Comparison of ENCODE assay signal across 20 cellular contexts in genomic region chr2:81093031-81093430, GRCh38.
DNase-seq lines count a peak whose midpoint lies in the region; ATAC-seq, FAIRE-seq and TF ChIP-seq lines count a peak whose summit lies in the region.
"Had no signal": no experiment of that assay in that cellular context is flagged by ENCODE, and none has a peak within 500 bp of the region (broad histone marks: within the 10 kb centered on the region; RNA-seq: fewer than 3 reads in every experiment).

No MANE protein-coding gene starts in this region.

- H3F3A ChIP-seq in neural progenitor cell (ENCODE audit: low read depth), result no peaks in the 10 kb centered on the region

- H3K4me3 ChIP-seq in SJCRH30 (no peak overlapping the region), neural progenitor cell (no peak overlapping the region), coronary artery (no peak overlapping the region)
- H3K4me3 ChIP-seq: A549 had no signal

- POLR2A ChIA-PET in WTC11 (lab: Charles Lee), result no interaction called here

- H2AFZ ChIP-seq in neural progenitor cell (replicated peaks), result peak overlapping the region; percentile 47

- H3K9ac ChIP-seq in neural progenitor cell, result no peak overlapping the region

- H3K27ac ChIP-seq in SJCRH30 (no peak overlapping the region), neural progenitor cell (no peak overlapping the region), coronary artery (no peak overlapping the region)
- H3K27ac ChIP-seq: A549 had no signal

- TF ChIP-seq CTCF in neural progenitor cell (IDR thresholded peaks at IDR 0.05), result no peak
- no peak for TF ChIP-seq CTCF in WTC11 (IDR thresholded peaks at IDR 0.05)
- TF ChIP-seq CTCF in coronary artery (IDR thresholded peaks at IDR 0.05), result no peak

- H3K9me3 ChIP-seq in SJCRH30 (replicated peaks), result no peaks in the 10 kb centered on the region
- H3K9me3 ChIP-seq in neural progenitor cell (ENCODE audit: low read depth), result no peaks in the 10 kb centered on the region

- H3K36me3 Mint-ChIP-seq in neural progenitor cell (no peaks in the 10 kb centered on the region), WTC11 (no peaks in the 10 kb centered on the region)
- H3K36me3 Mint-ChIP-seq: CD14-positive monocyte; CD8-positive, alpha-beta T cell had no signal

- H4K20me1 ChIP-seq in neural progenitor cell (ENCODE audit: low read depth), result no peaks in the 10 kb centered on the region

- FAIRE-seq in HTR-8/SVneo (lab: Jason Lieb, UNC), result no peak
- FAIRE-seq: A549, D721Med, GM12892, GM19239 had no signal

- H3K27me3 ChIP-seq in SJCRH30, result peaks cover 4% of the 10 kb centered on the region; the same call in 1 of the 2 replicates
- no peaks in the 10 kb centered on the region for H3K27me3 ChIP-seq in neural progenitor cell

- CTCF ChIA-PET in WTC11 (lab: Charles Lee), result no interaction called here

- no peak for ATAC-seq in HG02678 (IDR thresholded peaks at IDR 0.05; ENCODE audit: unreplicated experiment)
- ATAC-seq in WTC11, result no peak
- ATAC-seq: A549; CD8-positive, alpha-beta T cell; HCT116 had no signal

- H3K4me1 Mint-ChIP-seq in neural progenitor cell, result no peaks in the 10 kb centered on the region
- peaks cover 11% of the 10 kb centered on the region for H3K4me1 Mint-ChIP-seq in WTC11
- H3K4me1 Mint-ChIP-seq: CD14-positive monocyte had no signal

- H3K9me3 Mint-ChIP-seq in neural progenitor cell, result no peaks in the 10 kb centered on the region
- H3K9me3 Mint-ChIP-seq in WTC11, result no peaks in the 10 kb centered on the region

- no peaks in the 10 kb centered on the region for H3K79me2 ChIP-seq in neural progenitor cell (ENCODE audit: low read depth)

- no peaks in the 10 kb centered on the region for H3K36me3 ChIP-seq in SJCRH30
- H3K36me3 ChIP-seq in neural progenitor cell, result no peaks in the 10 kb centered on the region

- H3K4me1 ChIP-seq in SJCRH30, result peaks cover 7% of the 10 kb centered on the region
- no peaks in the 10 kb centered on the region for H3K4me1 ChIP-seq in neural progenitor cell
- H3K4me1 ChIP-seq: A549 had no signal

- DNase-seq in ELF-1 (ENCODE audit: low read depth, low spot score) (peak; percentile 54), HTR-8/SVneo (ENCODE audit: insufficient read length, low spot score) (peak; percentile 10), SJCRH30 (peak; percentile 2 to 50), neural progenitor cell (ENCODE audit: low spot score) (no peak), WTC11 (ENCODE audit: low spot score) (no peak), coronary artery (ENCODE audit: low spot score) (no peak)
- DNase-seq: CD8-positive, alpha-beta T cell; COR-L47; DMS153; DMS79 treated with DMSO at 0.1 percent for 48 hours; EL; GDM1; IMR-90 had no signal

- no peaks in the 10 kb centered on the region for H3K27me3 Mint-ChIP-seq in neural progenitor cell (ENCODE audit: insufficient read depth, low read depth)
- H3K27me3 Mint-ChIP-seq in WTC11 (ENCODE audit: low read depth), result no peaks in the 10 kb centered on the region

- no peak overlapping the region for H3K4me2 ChIP-seq in neural progenitor cell
- H3K4me2 ChIP-seq: A549 had no signal

- H3K4me3 Mint-ChIP-seq in neural progenitor cell (no peak overlapping the region), WTC11 (no peak overlapping the region)
- H3K4me3 Mint-ChIP-seq: CD14-positive monocyte; CD8-positive, alpha-beta T cell had no signal

- H3K27ac Mint-ChIP-seq in neural progenitor cell, result no peak overlapping the region
- no peak overlapping the region for H3K27ac Mint-ChIP-seq in WTC11
- H3K27ac Mint-ChIP-seq: CD14-positive monocyte; CD8-positive, alpha-beta T cell had no signal

TF ChIP-seq in WTC11, 78 proteins besides CTCF, POLR2A, EP300 and RAD21:
- TF ChIP-seq STAT6 (CRISPR knock-in tag; conservative IDR thresholded peaks at IDR 0.05; ENCODE audit: low read depth) (no peak), SMAD4 (CRISPR knock-in tag; IDR thresholded peaks at IDR 0.05) (no peak), CREB1 (CRISPR knock-in tag; IDR thresholded peaks at IDR 0.05) (no peak)
- TF ChIP-seq, protein P1, sequence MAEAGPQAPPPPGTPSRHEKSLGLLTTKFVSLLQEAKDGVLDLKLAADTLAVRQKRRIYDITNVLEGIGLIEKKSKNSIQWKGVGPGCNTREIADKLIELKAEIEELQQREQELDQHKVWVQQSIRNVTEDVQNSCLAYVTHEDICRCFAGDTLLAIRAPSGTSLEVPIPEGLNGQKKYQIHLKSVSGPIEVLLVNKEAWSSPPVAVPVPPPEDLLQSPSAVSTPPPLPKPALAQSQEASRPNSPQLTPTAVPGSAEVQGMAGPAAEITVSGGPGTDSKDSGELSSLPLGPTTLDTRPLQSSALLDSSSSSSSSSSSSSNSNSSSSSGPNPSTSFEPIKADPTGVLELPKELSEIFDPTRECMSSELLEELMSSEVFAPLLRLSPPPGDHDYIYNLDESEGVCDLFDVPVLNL (CRISPR knock-in tag; IDR thresholded peaks at IDR 0.05; ENCODE audit: borderline replicate concordance, low read depth), result no peak

Comparison
In these comparisons a context has a peak if more than half of its experiments do, and no peak if none do; other contexts are left out.
1. DNase-seq: peak in ELF-1 (single experiment), HTR-8/SVneo (single experiment) and SJCRH30 (2 of 2); none in neural progenitor cell (single experiment), WTC11 (single experiment) and coronary artery (single experiment).